Comparison of ENCODE assay signal across 14 cellular contexts in genomic region chr13:59413121-59413520, GRCh38.
DNase-seq lines count a peak whose midpoint lies in the region; ATAC-seq, FAIRE-seq and TF ChIP-seq lines count a peak whose summit lies in the region.
"Had no signal": no experiment of that assay in that cellular context is flagged by ENCODE, and none has a peak within 500 bp of the region (broad histone marks: within the 10 kb centered on the region; RNA-seq: fewer than 3 reads in every experiment).

No MANE protein-coding gene starts in this region.

- H3K27ac ChIP-seq in K562 (ENCODE audit: extremely low read depth, low read depth, low read length) (no peak overlapping the region), tibial artery (no peak overlapping the region)

- peaks cover 0 to 3% of the 10 kb centered on the region in 2 donors for H3K27me3 Mint-ChIP-seq in natural killer cell (ENCODE audit: low read depth in 2 of 2)

- H3K4me3 ChIP-seq in K562 = no peak overlapping the region
- H3K4me3 ChIP-seq in tibial artery = no peak overlapping the region

- H3K4me1 Mint-ChIP-seq in natural killer cell = no peaks in the 10 kb centered on the region

- no peaks in the 10 kb centered on the region for H3K79me2 ChIP-seq in K562 (ENCODE audit: control insufficient read depth, insufficient read depth, low read length)

- CTCF ChIA-PET in K562 (lab: Yijun Ruan, JAX; ENCODE audit: low intra/inter-chr PET ratio) = no interaction called here

- in situ Hi-C loops in K562 (cut with MboI) = no loop called here

- POLR2A ChIA-PET in K562 (lab: Yijun Ruan, JAX) = no interaction called here

- H3K27me3 ChIP-seq in K562 (ENCODE audit: control insufficient read depth in 2 of 2, insufficient read depth in 2 of 2, low read length in 2 of 2) = no peaks in the 10 kb centered on the region; a peak in 1 of 5 replicates
- H3K27me3 ChIP-seq in tibial artery = no peaks in the 10 kb centered on the region

- H3K36me3 ChIP-seq in K562 (ENCODE audit: control insufficient read depth, insufficient read depth, low read length) = no peaks in the 10 kb centered on the region
- no peaks in the 10 kb centered on the region for H3K36me3 ChIP-seq in tibial artery

- DNase-seq in HT-29 (ENCODE audit: low spot score) = peak; percentile 71
- DNase-seq in K562 (ENCODE audit: extremely low read depth in 1 of 4, low spot score in 3 of 4) = no peak
- DNase-seq in NCI-H187 (lab: John Stamatoyannopoulos, UW) = no peak
- DNase-seq in COLO829 (ENCODE audit: low spot score) = no peak
- no peak for DNase-seq in tibial artery
- no peak for DNase-seq in natural killer cell
- DNase-seq: activated naive CD4-positive, alpha-beta T cell treated with anti-CD3 and anti-CD28 coated beads for 36 hours; CD8-positive, alpha-beta T cell; glutamatergic neuron; NCI-H1436 treated with DMSO at 0.1 percent for 48 hours had no signal

- H3K9me3 ChIP-seq in K562 (replicated peaks; ENCODE audit: control insufficient read depth, insufficient read depth, low read depth, low read length) = no peaks in the 10 kb centered on the region
- H3K9me3 ChIP-seq in tibial artery = no peaks in the 10 kb centered on the region

- peaks cover 7% of the 10 kb centered on the region for H3K36me3 Mint-ChIP-seq in natural killer cell
- H3K36me3 Mint-ChIP-seq: CD8-positive, alpha-beta T cell had no signal

- no peak overlapping the region for H3K4me3 Mint-ChIP-seq in natural killer cell
- H3K4me3 Mint-ChIP-seq: activated naive CD4-positive, alpha-beta T cell treated with anti-CD3 and anti-CD28 coated beads for 36 hours; CD8-positive, alpha-beta T cell had no signal

- FAIRE-seq in K562 (lab: Jason Lieb, UNC) = no peak
- FAIRE-seq: RCC 7860 had no signal

- intact Hi-C loops in K562 (cut with micrococcal nuclease) (no loop called here), tibial artery (cut with DNase I; ENCODE audit: low total_unique reads) (no loop called here), natural killer cell (cut with micrococcal nuclease) (no loop called here)

- no TSS peak for BruUV-seq in K562 (replicated peaks; lab: Mats Ljungman, UMichigan)

- H3K27ac Mint-ChIP-seq in natural killer cell = no peak overlapping the region
- H3K27ac Mint-ChIP-seq: activated naive CD4-positive, alpha-beta T cell treated with anti-CD3 and anti-CD28 coated beads for 36 hours; CD8-positive, alpha-beta T cell had no signal

- no peak overlapping the region for H2AFZ ChIP-seq in K562 (ENCODE audit: low read depth, low read length)

- H3K9me1 ChIP-seq in K562 (ENCODE audit: control insufficient read depth, insufficient read depth, low read length) = no peaks in the 10 kb centered on the region

- no peak for TF ChIP-seq POLR2A in K562 (conservative IDR thresholded peaks at IDR 0.05)

- peaks cover 3 to 4% of the 10 kb centered on the region in 2 donors for H3K9me3 Mint-ChIP-seq in natural killer cell
- H3K9me3 Mint-ChIP-seq: activated naive CD4-positive, alpha-beta T cell treated with anti-CD3 and anti-CD28 coated beads for 36 hours; CD8-positive, alpha-beta T cell had no signal

- ATAC-seq in GM18517 (IDR thresholded peaks at IDR 0.05; ENCODE audit: unreplicated experiment) (peak; percentile 77), HG02610 (IDR thresholded peaks at IDR 0.05; ENCODE audit: unreplicated experiment) (peak; percentile 97), K562 (no peak), natural killer cell (no peak)
- ATAC-seq: activated CD4-positive, CD25-positive, alpha-beta regulatory T cell treated with anti-CD3 and anti-CD28 coated beads, Interleukin-2, amount 50 U/mL, for 24 hours; CD8-positive, alpha-beta T cell had no signal

- H3K4me1 ChIP-seq in K562 (replicated peaks in 1 of 2; ENCODE audit: control insufficient read depth in 2 of 2, insufficient read depth in 2 of 2, low read length in 2 of 2) (no peaks in the 10 kb centered on the region), tibial artery (no peaks in the 10 kb centered on the region)

- TF ChIP-seq RAD21 in K562 (CRISPR knock-in tag; conservative IDR thresholded peaks at IDR 0.05 in 1 of 2, IDR thresholded peaks at IDR 0.05 in 1 of 2) = no peak

- TF ChIP-seq CTCF in K562 (IDR thresholded peaks at IDR 0.05 in 2 of 3, conservative IDR thresholded peaks at IDR 0.05 in 1 of 3; ENCODE audit: insufficient read depth in 2 of 3, low read depth in 1 of 3, low read length in 3 of 3) = no peak
- no peak for TF ChIP-seq CTCF in tibial artery (IDR thresholded peaks at IDR 0.05)
- no peak for TF ChIP-seq CTCF in natural killer cell (IDR thresholded peaks at IDR 0.05)

- H3K4me2 ChIP-seq in K562 (ENCODE audit: insufficient read depth, low read length) = no peak overlapping the region

- TF ChIP-seq EP300 in K562 (IDR thresholded peaks at IDR 0.05; ENCODE audit: low read length) = no peak

- H3K9ac ChIP-seq in K562 (ENCODE audit: insufficient read depth in 1 of 2, low read depth in 2 of 2, low read length in 2 of 2) = no peak overlapping the region

- H4K20me1 ChIP-seq in K562 (replicated peaks; ENCODE audit: control insufficient read depth, insufficient read depth, low read length) = no peaks in the 10 kb centered on the region

TF ChIP-seq in K562, 482 proteins besides CTCF, POLR2A, EP300 and RAD21:
- TF ChIP-seq PKNOX1 (IDR thresholded peaks at IDR 0.05) (no peak), ZNF766 (CRISPR knock-in tag; conservative IDR thresholded peaks at IDR 0.05) (peak; percentile 70), RERE (CRISPR knock-in tag; IDR thresholded peaks at IDR 0.05; ENCODE audit: borderline replicate concordance) (no peak), NFE2 (IDR thresholded peaks at IDR 0.05; ENCODE audit: low read depth) (peak; percentile 44; the same call in 1 of the 2 replicates), RHOXF2B (CRISPR knock-in tag; conservative IDR thresholded peaks at IDR 0.05) (no peak)

Comparison
In these comparisons a context has a peak if more than half of its experiments do, and no peak if none do; other contexts are left out.
1. ATAC-seq: peak in GM18517 (single experiment) and HG02610 (single experiment); none in K562 (single experiment) and natural killer cell (0 of 3).